In the genomic region with DNA sequence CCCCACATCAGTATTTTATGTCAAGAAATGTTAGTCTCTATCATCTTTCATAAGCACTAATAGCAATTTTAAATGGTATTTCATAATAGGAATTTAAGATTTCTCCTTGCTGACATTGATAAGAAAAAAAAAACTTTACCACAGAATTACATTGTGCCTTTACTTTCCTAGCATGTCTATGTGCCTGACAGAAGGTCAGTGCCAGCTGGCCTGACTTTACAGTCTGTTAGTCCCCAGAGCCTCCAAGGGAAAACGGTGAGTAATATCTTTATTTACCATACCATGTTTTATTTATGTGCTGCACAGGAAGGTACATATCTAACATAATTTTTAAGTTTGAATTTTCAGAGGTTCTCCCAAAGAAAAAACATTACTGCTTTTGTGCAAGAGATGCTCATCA, we compare ENCODE assay signal across 1 cellular context.
TF ChIP-seq lines count a peak whose summit lies in the region.

No MANE protein-coding gene starts in this region.

TF ChIP-seq in WTC11, 78 proteins besides CTCF, POLR2A, EP300 and RAD21 (continued from another document):
- TF ChIP-seq ZNF512 (CRISPR knock-in tag; IDR thresholded peaks at IDR 0.05; ENCODE audit: borderline replicate concordance) (no peak), AR (CRISPR knock-in tag; IDR thresholded peaks at IDR 0.05) (no peak), HMGA2 (CRISPR knock-in tag; IDR thresholded peaks at IDR 0.05) (no peak), ZNF232 (CRISPR knock-in tag; IDR thresholded peaks at IDR 0.05) (no peak), GABPB1 (CRISPR knock-in tag; IDR thresholded peaks at IDR 0.05) (no peak), ELF4 (CRISPR knock-in tag; IDR thresholded peaks at IDR 0.05; ENCODE audit: low read depth) (no peak), CBFB (CRISPR knock-in tag; IDR thresholded peaks at IDR 0.05; ENCODE audit: low read depth) (no peak), CREB1 (CRISPR knock-in tag; IDR thresholded peaks at IDR 0.05) (no peak), ZNF263 (CRISPR knock-in tag; IDR thresholded peaks at IDR 0.05; ENCODE audit: low read depth) (no peak), FOXJ3 (CRISPR knock-in tag; IDR thresholded peaks at IDR 0.05; ENCODE audit: borderline replicate concordance) (no peak), PREB (CRISPR knock-in tag; IDR thresholded peaks at IDR 0.05; ENCODE audit: borderline replicate concordance) (no peak), ZNF671 (CRISPR knock-in tag; IDR thresholded peaks at IDR 0.05) (no peak), FOXK1 (CRISPR knock-in tag; IDR thresholded peaks at IDR 0.05) (no peak), ERG (CRISPR knock-in tag; IDR thresholded peaks at IDR 0.05) (no peak)
